ENCODE assay signal across 8 cellular contexts in genomic region chr9:91949293-91949945, GRCh38. TPM values are rescaled to one million over a fixed set of nuclear protein-coding genes. Genes with fewer than 3 reads are reported as not detected.
DNase-seq lines count a peak whose midpoint lies in the region; ATAC-seq and TF ChIP-seq lines count a peak whose summit lies in the region.

No MANE protein-coding gene starts in this region.

- H3K18ac ChIP-seq in mesenchymal stem cell (ENCODE audit: low read depth in 1 of 2, low read length in 2 of 2) = peak overlapping the region; percentile 11 to 79

- H3K23ac ChIP-seq in mesenchymal stem cell (ENCODE audit: low read length in 2 of 2) = no peak overlapping the region

- H3K27ac ChIP-seq in mesenchymal stem cell (ENCODE audit: low read length, poor library complexity, severe bottlenecking) = no peak overlapping the region
- H3K27ac ChIP-seq in effector memory CD4-positive, alpha-beta T cell (ENCODE audit: insufficient read depth, low read length, poor library complexity, severe bottlenecking) = no peak overlapping the region

- no peak overlapping the region for H2BK5ac ChIP-seq in mesenchymal stem cell (ENCODE audit: low read depth, low read length, poor library complexity, severe bottlenecking)

- H2BK12ac ChIP-seq in mesenchymal stem cell (ENCODE audit: low read length in 2 of 2) = peak overlapping the region in 1 of 2 experiments; percentile 10

- peak overlapping the region; percentile 79 to 84 for H3K4me3 ChIP-seq in mesenchymal stem cell (ENCODE audit: insufficient read depth in 1 of 2, low read depth in 1 of 2, low read length in 2 of 2)
- H3K4me3 ChIP-seq in effector memory CD4-positive, alpha-beta T cell (ENCODE audit: insufficient read depth, low read depth, low read length, poor library complexity, severe bottlenecking) = no peak overlapping the region

- H3K36me3 ChIP-seq in mesenchymal stem cell (ENCODE audit: control insufficient read depth in 1 of 2, insufficient read depth in 2 of 2, low read depth in 1 of 2, low read length in 2 of 2) = no peaks in the 10 kb centered on the region
- H3K36me3 ChIP-seq in effector memory CD4-positive, alpha-beta T cell (ENCODE audit: control insufficient read depth, insufficient read depth, low read length) = no peaks in the 10 kb centered on the region

- H4K91ac ChIP-seq in mesenchymal stem cell (ENCODE audit: low read length) = peak overlapping the region; percentile 41

- peaks cover 0 to 14% of the 10 kb centered on the region in 2 experiments for H3K27me3 ChIP-seq in mesenchymal stem cell (ENCODE audit: control insufficient read depth in 1 of 2, insufficient read depth in 1 of 2, low read length in 2 of 2)
- peaks cover 38% of the 10 kb centered on the region for H3K27me3 ChIP-seq in effector memory CD4-positive, alpha-beta T cell (replicated peaks; ENCODE audit: control insufficient read depth, insufficient read depth, low read length, poor library complexity, severe bottlenecking)

- DNase-seq in stimulated activated CD4-positive, alpha-beta T cell treated with anti-CD3 and anti-CD28 coated beads, Interleukin-15, amount 100 ng/mL, for 24 hours = peak; percentile 17
- DNase-seq in stimulated activated CD4-positive, alpha-beta T cell treated with anti-CD3 and anti-CD28 coated beads, Interleukin-4, amount 100 ng/mL, for 4 hours = no peak
- no peak for DNase-seq in central memory CD8-positive, alpha-beta T cell (ENCODE audit: low spot score in 2 of 2)
- DNase-seq in mesenchymal stem cell (peak; percentile 32), GM10266 (ENCODE audit: extremely low spot score) (no peak)
- no peak for DNase-seq in effector memory CD4-positive, alpha-beta T cell

- H3K14ac ChIP-seq in mesenchymal stem cell (ENCODE audit: low read length in 2 of 2) = peak overlapping the region in 1 of 2 experiments; percentile 57

- H2AFZ ChIP-seq in mesenchymal stem cell (ENCODE audit: low read depth, low read length) = peak overlapping the region; percentile 97

- H3K27ac Mint-ChIP-seq in central memory CD8-positive, alpha-beta T cell (ENCODE audit: low read depth) = no peak overlapping the region

- no peaks in the 10 kb centered on the region for H3K9me3 Mint-ChIP-seq in central memory CD8-positive, alpha-beta T cell

- H3K4me3 Mint-ChIP-seq in central memory CD8-positive, alpha-beta T cell = peak overlapping the region; percentile 33

- H3K9me3 ChIP-seq in mesenchymal stem cell (ENCODE audit: control insufficient read depth, low read length) = peaks cover 7% of the 10 kb centered on the region
- no peaks in the 10 kb centered on the region for H3K9me3 ChIP-seq in effector memory CD4-positive, alpha-beta T cell (ENCODE audit: control insufficient read depth, low read length)

- WGBS in mesenchymal stem cell = 1% methylated on average over 60 of the region's 72 CpGs

- H3K79me1 ChIP-seq in mesenchymal stem cell (replicated peaks; ENCODE audit: low read length, poor library complexity, severe bottlenecking) = peaks cover 19% of the 10 kb centered on the region

- H3K9ac ChIP-seq in mesenchymal stem cell (ENCODE audit: low read length) = peak overlapping the region; percentile 82

- peak overlapping the region; percentile 29 to 72 for H3K4ac ChIP-seq in mesenchymal stem cell (ENCODE audit: low read depth in 1 of 2, low read length in 2 of 2)

- peaks cover under 1% of the 10 kb centered on the region for H3K4me1 Mint-ChIP-seq in central memory CD8-positive, alpha-beta T cell

- no peak overlapping the region for H2BK120ac ChIP-seq in mesenchymal stem cell (ENCODE audit: low read depth, low read length)

- H3K4me1 ChIP-seq in mesenchymal stem cell (ENCODE audit: control insufficient read depth, insufficient read depth, low read depth, low read length) = peaks cover 12% of the 10 kb centered on the region
- H3K4me1 ChIP-seq in effector memory CD4-positive, alpha-beta T cell (ENCODE audit: control insufficient read depth, insufficient read depth, low read length, poor library complexity, severe bottlenecking) = peaks cover 13% of the 10 kb centered on the region

- peaks cover 3% of the 10 kb centered on the region for H3K36me3 Mint-ChIP-seq in central memory CD8-positive, alpha-beta T cell (ENCODE audit: insufficient read depth)

- H2BK15ac ChIP-seq in mesenchymal stem cell (ENCODE audit: low read depth, poor library complexity, severe bottlenecking) = peak overlapping the region; percentile 93

- H3K27me3 Mint-ChIP-seq in central memory CD8-positive, alpha-beta T cell = peaks cover 81% of the 10 kb centered on the region

- H4K8ac ChIP-seq in mesenchymal stem cell (ENCODE audit: low read length) = peak overlapping the region; percentile 57

- peak overlapping the region; percentile 73 for H3K4me2 ChIP-seq in mesenchymal stem cell (ENCODE audit: low read length, poor library complexity, severe bottlenecking)

- no peak overlapping the region for H2AK5ac ChIP-seq in mesenchymal stem cell (ENCODE audit: low read length, severe bottlenecking)

- no peak for ATAC-seq in central memory CD8-positive, alpha-beta T cell (replicated peaks; ENCODE audit: extremely low read depth, poor library complexity, severe bottlenecking)
- ATAC-seq in HG03342 (IDR thresholded peaks at IDR 0.05; ENCODE audit: unreplicated experiment) = no peak
- no peak for ATAC-seq in activated CD4-positive, CD25-positive, alpha-beta regulatory T cell treated with anti-CD3 and anti-CD28 coated beads, Interleukin-2, amount 50 U/mL, for 24 hours

- TF ChIP-seq CTCF in GM10266 (IDR thresholded peaks at IDR 0.05; ENCODE audit: control insufficient read depth, insufficient read depth, low read depth, missing control alignments) = no peak

RNA-seq across cellular contexts. Expression of gene ROR2, which starts 0.6 kb away (rescaled TPM):
- 7.6 TPM for polyA plus RNA-seq in mesenchymal stem cell (2013, experiment 1 of 2)
- 7.8 TPM for polyA plus RNA-seq in mesenchymal stem cell (2013, experiment 2 of 2)

Comparison
In these comparisons a context has a peak if more than half of its experiments do, and no peak if none do; other contexts are left out.
1. DNase-seq: peak in stimulated activated CD4-positive, alpha-beta T cell treated with anti-CD3 and anti-CD28 coated beads, Interleukin-15, amount 100 ng/mL, for 24 hours (single experiment) and mesenchymal stem cell (single experiment); none in stimulated activated CD4-positive, alpha-beta T cell treated with anti-CD3 and anti-CD28 coated beads, Interleukin-4, amount 100 ng/mL, for 4 hours (0 of 2), central memory CD8-positive, alpha-beta T cell (0 of 2), effector memory CD4-positive, alpha-beta T cell (0 of 3) and GM10266 (single experiment).